7 cellular contexts compared by ENCODE assay signal in genomic region chr6:63351995-63352586, GRCh38.
DNase-seq lines count a peak whose midpoint lies in the region; ATAC-seq, FAIRE-seq and TF ChIP-seq lines count a peak whose summit lies in the region.

No MANE protein-coding gene starts in this region.

- ATAC-seq in HG03565 (IDR thresholded peaks at IDR 0.05; ENCODE audit: unreplicated experiment): peak; percentile 21

- TF ChIP-seq POLR2A in H54 (IDR thresholded peaks at IDR 0.05; ENCODE audit: low read depth, low read length): no peak

- DNase-seq in GM10248 (ENCODE audit: extremely low spot score): peak; percentile 29
- DNase-seq in GM20000 (ENCODE audit: low spot score): peak; percentile 28
- peak; percentile 73 for DNase-seq in amniotic epithelial cell (ENCODE audit: low read depth)
- DNase-seq in midbrain (lab: John Stamatoyannopoulos, UW): peak; percentile 40
- DNase-seq in H54 (ENCODE audit: insufficient read length, low spot score): no peak
- DNase-seq in stimulated activated CD4-positive, alpha-beta T cell treated with anti-CD3 and anti-CD28 coated beads, Interleukin-15, amount 100 ng/mL, for 24 hours: no peak

- peak; percentile 61 for TF ChIP-seq CTCF in GM10248 (IDR thresholded peaks at IDR 0.05; ENCODE audit: control extremely low read depth, extremely low read depth, low read depth, missing control alignments)
- TF ChIP-seq CTCF in GM20000 (IDR thresholded peaks at IDR 0.05; ENCODE audit: extremely low read depth, missing control alignments): no peak

- CTCF ChIA-PET in GM10248 (lab: Yijun Ruan, JAX): interaction anchor here (0.8 to 6.0 kb wide), 38 partner anchors 10 to 979 kb away, joined by 3 to 58 read pairs (median 4); partner anchors contain the start of gene PHF3

- POLR2A ChIA-PET in GM10248 (lab: Yijun Ruan, JAX): no interaction called here

- no peak for FAIRE-seq in H54 (lab: Jason Lieb, UNC)

Comparison
In these comparisons a context has a peak if more than half of its experiments do, and no peak if none do; other contexts are left out.
1. DNase-seq: peak in GM10248 (single experiment), GM20000 (single experiment), amniotic epithelial cell (single experiment) and midbrain (single experiment); none in H54 (single experiment) and stimulated activated CD4-positive, alpha-beta T cell treated with anti-CD3 and anti-CD28 coated beads, Interleukin-15, amount 100 ng/mL, for 24 hours (single experiment).